Comparison of ENCODE assay signal across 10 cellular contexts in the genomic region with DNA sequence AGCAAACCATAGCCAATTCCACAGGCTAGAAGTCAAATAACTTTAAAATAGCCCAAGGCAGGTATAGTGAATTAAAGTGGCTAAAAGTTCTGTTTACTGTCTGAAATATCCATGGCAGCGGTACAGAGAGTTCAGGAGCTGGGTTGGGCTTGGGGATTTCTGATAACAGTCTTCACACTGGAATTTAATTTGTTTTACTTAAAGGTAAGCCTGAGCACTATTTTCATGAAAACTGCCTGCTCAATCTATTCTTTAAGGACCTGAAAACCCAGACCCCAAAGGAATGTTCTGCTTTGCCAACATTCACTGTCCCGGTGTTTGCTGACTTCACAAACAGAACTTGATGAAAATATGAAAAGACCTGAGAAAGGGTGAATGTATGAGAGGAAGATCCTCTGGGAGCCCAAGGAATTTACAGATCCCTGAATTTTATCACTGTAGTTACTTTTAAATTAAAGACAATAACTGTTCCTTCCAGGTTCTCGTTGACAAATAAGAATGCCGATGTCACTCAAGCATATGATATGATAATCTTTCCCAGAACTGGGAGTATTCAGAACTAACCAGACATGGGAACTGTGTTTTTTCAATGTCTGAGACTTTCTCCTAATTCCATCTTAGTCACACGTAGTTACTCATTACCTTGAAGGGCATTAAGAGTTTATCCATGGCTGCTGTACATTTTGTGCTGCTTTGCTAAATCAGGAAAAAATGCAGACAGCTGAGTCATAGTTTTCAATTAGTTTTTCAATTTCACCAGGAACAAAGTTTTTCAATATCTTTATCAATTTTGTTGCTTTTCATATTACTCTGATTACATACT. TPM values are rescaled to one million over a fixed set of nuclear protein-coding genes. Genes with fewer than 3 reads are reported as not detected.
DNase-seq lines count a peak whose midpoint lies in the region; ATAC-seq and TF ChIP-seq lines count a peak whose summit lies in the region.
"Had no signal": no experiment of that assay in that cellular context is flagged by ENCODE, and none has a peak within 500 bp of the region (broad histone marks: within the 10 kb centered on the region; RNA-seq: fewer than 3 reads in every experiment).

No MANE protein-coding gene starts in this region.

- H3K9me3 Mint-ChIP-seq in MCF 10A (ENCODE audit: unreplicated experiment) = no peaks in the 10 kb centered on the region
- H3K9me3 Mint-ChIP-seq in activated naive CD8-positive, alpha-beta T cell treated with anti-CD3 and anti-CD28 coated beads, Interleukin-2, amount 50 U/mL, for 24 hours = no peaks in the 10 kb centered on the region

- H3K36me3 Mint-ChIP-seq in MCF 10A (ENCODE audit: insufficient read depth, unreplicated experiment) = peaks cover 6% of the 10 kb centered on the region
- H3K36me3 Mint-ChIP-seq in activated naive CD8-positive, alpha-beta T cell treated with anti-CD3 and anti-CD28 coated beads, Interleukin-2, amount 50 U/mL, for 24 hours (ENCODE audit: low read depth) = no peaks in the 10 kb centered on the region

- H3K27ac Mint-ChIP-seq in MCF 10A (ENCODE audit: low read depth, unreplicated experiment) = peak overlapping the region; percentile 99
- no peak overlapping the region for H3K27ac Mint-ChIP-seq in activated naive CD8-positive, alpha-beta T cell treated with anti-CD3 and anti-CD28 coated beads, Interleukin-2, amount 50 U/mL, for 24 hours

- no peak for TF ChIP-seq CTCF in MCF 10A (IDR thresholded peaks at IDR 0.05; ENCODE audit: unreplicated experiment)

- intact Hi-C loops in MCF 10A (cut with micrococcal nuclease) = loop anchor here (10.0 kb wide), 1 partner anchor 176 kb away; no protein-coding TSS in a partner anchor

- no peaks in the 10 kb centered on the region for H3K27me3 Mint-ChIP-seq in MCF 10A (ENCODE audit: insufficient read depth, unreplicated experiment)
- H3K27me3 Mint-ChIP-seq in activated naive CD8-positive, alpha-beta T cell treated with anti-CD3 and anti-CD28 coated beads, Interleukin-2, amount 50 U/mL, for 24 hours = peaks cover 5% of the 10 kb centered on the region

- ATAC-seq in activated naive CD8-positive, alpha-beta T cell treated with anti-CD3 and anti-CD28 coated beads, Interleukin-2, amount 50 U/mL, for 24 hours = no peak

- DNase-seq in HT-29 (ENCODE audit: low spot score) = peak; percentile 67
- peak; percentile 88 for DNase-seq in MCF 10A (ENCODE audit: unreplicated experiment)
- peak; percentile 61 for DNase-seq in left kidney (ENCODE audit: low read depth, low spot score)
- peak; percentile 76 for DNase-seq in stromal cell of bone marrow (ENCODE audit: low read depth)
- DNase-seq in NCI-H2081 (lab: John Stamatoyannopoulos, UW) = no peak
- DNase-seq in putamen (ENCODE audit: low spot score) = no peak
- DNase-seq in DMS79 treated with DMSO at 0.1 percent for 48 hours (lab: John Stamatoyannopoulos, UW) = no peak
- DNase-seq in activated naive CD8-positive, alpha-beta T cell treated with anti-CD3 and anti-CD28 coated beads, Interleukin-2, amount 50 U/mL, for 24 hours = no peak
- DNase-seq: NCI-H2171, ovary had no signal

- POLR2A ChIA-PET in MCF 10A (lab: Yijun Ruan, JAX) = interaction anchor here (0.8 to 15.1 kb wide), 10 partner anchors 8 to 186 kb away, joined by 3 to 212 read pairs (median 5); no protein-coding TSS in a partner anchor

- TSS peak; percentile 59 for BruUV-seq in MCF 10A (replicated peaks; lab: Mats Ljungman, UMichigan)

- CTCF ChIA-PET in MCF 10A (lab: Yijun Ruan, JAX) = interaction anchor here (1.0 to 5.3 kb wide), 5 partner anchors 8 to 30 kb away, joined by 3 to 31 read pairs (median 12); no protein-coding TSS in a partner anchor

- H3K4me1 Mint-ChIP-seq in MCF 10A (ENCODE audit: insufficient read depth, unreplicated experiment) = peaks cover 74% of the 10 kb centered on the region
- peaks cover 22% of the 10 kb centered on the region for H3K4me1 Mint-ChIP-seq in activated naive CD8-positive, alpha-beta T cell treated with anti-CD3 and anti-CD28 coated beads, Interleukin-2, amount 50 U/mL, for 24 hours

- peak overlapping the region; percentile 63 for H3K4me3 Mint-ChIP-seq in MCF 10A (ENCODE audit: unreplicated experiment)
- no peak overlapping the region for H3K4me3 Mint-ChIP-seq in activated naive CD8-positive, alpha-beta T cell treated with anti-CD3 and anti-CD28 coated beads, Interleukin-2, amount 50 U/mL, for 24 hours

RNA-seq across cellular contexts. Expression of a gene that starts 28.3 kb away (rescaled TPM):
- total RNA-seq in HT-29 (2014; rRNA removed; shearing (Covaris generic)) = 14.3 and 14.8 TPM in 2 replicates
- total RNA-seq in MCF 10A (2022) = 3.8 and 6.9 TPM in 2 replicates

Comparison
In these comparisons a context has a peak if more than half of its experiments do, and no peak if none do; other contexts are left out.
1. DNase-seq: peak in HT-29 (single experiment), MCF 10A (single experiment), left kidney (single experiment) and stromal cell of bone marrow (single experiment); none in NCI-H2081 (0 of 2), putamen (single experiment), DMS79 treated with DMSO at 0.1 percent for 48 hours (single experiment) and activated naive CD8-positive, alpha-beta T cell treated with anti-CD3 and anti-CD28 coated beads, Interleukin-2, amount 50 U/mL, for 24 hours (single experiment).